Comparison of ENCODE assay signal across 8 cellular contexts in genomic region chr7:43869898-43870240, GRCh38. TPM values are rescaled to one million over a fixed set of nuclear protein-coding genes. Genes with fewer than 3 reads are reported as not detected.
DNase-seq lines count a peak whose midpoint lies in the region; ATAC-seq and TF ChIP-seq lines count a peak whose summit lies in the region.

No MANE protein-coding gene starts in this region.

- H3K27me3 Mint-ChIP-seq in effector memory CD8-positive, alpha-beta T cell: no peaks in the 10 kb centered on the region

- H3K27me3 ChIP-seq in SJSA1 (replicated peaks): no peaks in the 10 kb centered on the region
- H3K27me3 ChIP-seq in mucosa of rectum (ENCODE audit: control insufficient read depth in 2 of 2, insufficient read depth in 2 of 2, low read length in 2 of 2): no peaks in the 10 kb centered on the region

- H3K4me1 Mint-ChIP-seq in effector memory CD8-positive, alpha-beta T cell (ENCODE audit: low read depth in 2 of 2): peaks cover 18 to 22% of the 10 kb centered on the region in 2 donors

- H3K27ac Mint-ChIP-seq in effector memory CD8-positive, alpha-beta T cell: peak overlapping the region; percentile 88 to 92

- H3K9ac ChIP-seq in mucosa of rectum (ENCODE audit: low read depth in 1 of 2, low read length in 2 of 2): peak overlapping the region; percentile 60 to 75

- H3K27ac ChIP-seq in SJSA1 (peak overlapping the region; percentile 99), mucosa of rectum (ENCODE audit: low read depth in 2 of 2, low read length in 2 of 2) (peak overlapping the region; percentile 84 to 86)

- peaks cover 43% of the 10 kb centered on the region for H3K4me1 ChIP-seq in SJSA1 (replicated peaks)
- H3K4me1 ChIP-seq in mucosa of rectum (ENCODE audit: control insufficient read depth in 2 of 2, insufficient read depth in 2 of 2, low read length in 2 of 2): peaks cover 22 to 25% of the 10 kb centered on the region in 2 donors

- peaks cover 39% of the 10 kb centered on the region for H3K36me3 Mint-ChIP-seq in effector memory CD8-positive, alpha-beta T cell (ENCODE audit: insufficient read depth)

- peak overlapping the region; percentile 95 to 96 for H3K4me3 Mint-ChIP-seq in effector memory CD8-positive, alpha-beta T cell

- no peak for TF ChIP-seq CTCF in GM12864 (IDR thresholded peaks at IDR 0.05; ENCODE audit: low read depth, low read length, missing control alignments)

- no peaks in the 10 kb centered on the region for H3K9me3 Mint-ChIP-seq in effector memory CD8-positive, alpha-beta T cell

- H3K36me3 ChIP-seq in SJSA1 (peaks cover 26% of the 10 kb centered on the region), mucosa of rectum (ENCODE audit: control insufficient read depth in 2 of 2, insufficient read depth in 2 of 2, low read length in 2 of 2) (peaks cover 13 to 16% of the 10 kb centered on the region in 2 donors)

- H3K4me3 ChIP-seq in GM12864 (ENCODE audit: low read depth, low read length) (peak overlapping the region; percentile 87), SJSA1 (peak overlapping the region; percentile 63), mucosa of rectum (ENCODE audit: low read length in 2 of 2) (peak overlapping the region; percentile 82 to 90)

- no peaks in the 10 kb centered on the region for H3K9me3 ChIP-seq in SJSA1 (replicated peaks)
- no peaks in the 10 kb centered on the region for H3K9me3 ChIP-seq in mucosa of rectum (ENCODE audit: control insufficient read depth in 2 of 2, low read length in 2 of 2)

- ATAC-seq in HG02970 (IDR thresholded peaks at IDR 0.05; ENCODE audit: low FRiP score, unreplicated experiment): peak; percentile 8
- peak; percentile 6 for ATAC-seq in effector memory CD8-positive, alpha-beta T cell (replicated peaks)

- DNase-seq in GM12864 (ENCODE audit: low read depth): no peak
- DNase-seq in SJSA1 (ENCODE audit: low read depth in 1 of 2, low spot score in 2 of 2): peak in 1 of 2 experiments; percentile 75
- DNase-seq in effector memory CD8-positive, alpha-beta T cell: no peak
- DNase-seq in mesenteric fat pad (ENCODE audit: low spot score): no peak
- DNase-seq in stimulated activated naive CD4-positive, alpha-beta T cell treated with Interleukin-2 at 50 U/mL for 16 hours (lab: John Stamatoyannopoulos, UW): no peak
- no peak for DNase-seq in GDM1 (lab: John Stamatoyannopoulos, UW)

RNA-seq across cellular contexts. Expression of gene MRPS24, which starts 0.6 kb away (rescaled TPM):
- total RNA-seq in SJSA1 (2014; rRNA removed; shearing (Covaris generic)): 146 and 224 TPM in 2 replicates
- total RNA-seq in mesenteric fat pad: 78.5 TPM

RNA-seq across cellular contexts. Expression of gene URGCP, which starts 36.5 kb away (rescaled TPM):
- total RNA-seq in SJSA1 (2014; rRNA removed; shearing (Covaris generic)): 20.4 and 25.4 TPM in 2 replicates
- total RNA-seq in mesenteric fat pad: 44.3 TPM

RNA-seq across cellular contexts. Expression of gene UBE2D4, which starts 56.4 kb away (rescaled TPM):
- 12.1 and 13.0 TPM in 2 replicates for total RNA-seq in SJSA1 (2014; rRNA removed; shearing (Covaris generic))
- total RNA-seq in mesenteric fat pad: 25.1 TPM
